ENCODE assay signal across 12 cellular contexts in the genomic region with DNA sequence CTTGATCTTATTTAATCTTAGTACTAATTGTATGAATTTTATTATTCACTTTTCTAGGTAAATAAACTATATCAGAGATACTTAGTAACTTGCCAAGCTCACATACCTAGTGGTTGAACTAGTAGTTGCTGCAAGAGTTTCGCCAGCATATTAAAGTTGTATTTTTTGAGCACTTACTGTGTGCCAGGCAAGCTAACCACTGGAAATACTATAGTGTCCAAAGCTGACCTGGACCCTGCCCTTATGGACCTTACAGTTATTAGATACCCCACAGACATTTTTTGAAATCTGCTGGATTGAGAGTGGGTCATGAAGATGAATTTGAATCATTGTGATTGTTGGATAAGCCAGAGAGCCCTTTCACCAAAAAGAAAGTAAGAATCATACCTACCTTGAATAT.
DNase-seq lines count a peak whose midpoint lies in the region; ATAC-seq, FAIRE-seq and TF ChIP-seq lines count a peak whose summit lies in the region.
"Had no signal": no experiment of that assay in that cellular context is flagged by ENCODE, and none has a peak within 500 bp of the region (broad histone marks: within the 10 kb centered on the region; RNA-seq: fewer than 3 reads in every experiment).

No MANE protein-coding gene starts in this region.

- H3K4me1 Mint-ChIP-seq in progenitor cell of endocrine pancreas (ENCODE audit: low read depth) = peaks cover 42% of the 10 kb centered on the region
- H3K4me1 Mint-ChIP-seq: stimulated activated naive CD8-positive, alpha-beta T cell treated with anti-CD3 and anti-CD28 coated beads, Interleukin-15, amount 100 ng/mL, for 72 hours had no signal

- CTCF ChIA-PET in A549 (lab: Yijun Ruan, JAX) = interaction anchor here (0.6 to 5.1 kb wide), 48 partner anchors 9 to 888 kb away, joined by 3 to 61 read pairs (median 4); no protein-coding TSS in a partner anchor

- H3K9ac ChIP-seq in fibroblast of lung (ENCODE audit: insufficient read depth, low read length) = no peak overlapping the region

- POLR2A ChIA-PET in A549 (lab: Yijun Ruan, JAX) = interaction anchor here (0.5 to 2.3 kb wide), 18 partner anchors 58 to 872 kb away, joined by 3 to 20 read pairs (median 4); partner anchors contain the start of gene ZFP36L1

- TF ChIP-seq POLR2A in A549 (IDR thresholded peaks at IDR 0.05; ENCODE audit: low read length) (no peak), upper lobe of left lung (IDR thresholded peaks at IDR 0.05) (no peak)

- peaks cover 4% of the 10 kb centered on the region for H3K9me3 ChIP-seq in A549
- H3K9me3 ChIP-seq in fibroblast of lung (ENCODE audit: control insufficient read depth, insufficient read depth, low read depth, low read length) = no peaks in the 10 kb centered on the region
- peaks cover 0 to 3% (median 0%) of the 10 kb centered on the region in 4 donors for H3K9me3 ChIP-seq in upper lobe of left lung

- H3K27ac ChIP-seq in A549 (peak overlapping the region; percentile 86 to 95), fibroblast of lung (ENCODE audit: insufficient read depth, low read length) (no peak overlapping the region), upper lobe of left lung (peak overlapping the region in 1 of 4 donors; percentile 17)

- peaks cover 10% of the 10 kb centered on the region for H3K36me3 Mint-ChIP-seq in progenitor cell of endocrine pancreas (ENCODE audit: insufficient read depth)
- H3K36me3 Mint-ChIP-seq: activated naive CD8-positive, alpha-beta T cell treated with anti-CD3 and anti-CD28 coated beads, Interleukin-2, amount 10 ng/mL, durations not matched to agents 7 days and 5 days had no signal

- H3K27me3 Mint-ChIP-seq in progenitor cell of endocrine pancreas = no peaks in the 10 kb centered on the region
- H3K27me3 Mint-ChIP-seq: activated naive CD8-positive, alpha-beta T cell treated with anti-CD3 and anti-CD28 coated beads, Interleukin-2, amount 10 ng/mL, durations not matched to agents 7 days and 5 days; dendritic cell treated with granulocyte-macrophage colony-stimulating factor and Interleukin-4, amounts not matched to agents 40 ng/mL and 50 ng/mL, for 4 days; stimulated activated naive CD8-positive, alpha-beta T cell treated with anti-CD3 and anti-CD28 coated beads, Interleukin-15, amount 100 ng/mL, for 72 hours had no signal

- H3K27me3 ChIP-seq in fibroblast of lung (ENCODE audit: control insufficient read depth, insufficient read depth, low read length) (no peaks in the 10 kb centered on the region), upper lobe of left lung (no peaks in the 10 kb centered on the region)

- H2AFZ ChIP-seq in fibroblast of lung (ENCODE audit: low read length) = no peak overlapping the region

- TF ChIP-seq RAD21 in A549 (conservative IDR thresholded peaks at IDR 0.05 in 1 of 2, IDR thresholded peaks at IDR 0.05 in 1 of 2) = peak in 1 of 2 experiments; percentile 6; a peak in 1 of 5 replicates

- peak overlapping the region; percentile 54 for H3K4me2 ChIP-seq in A549
- H3K4me2 ChIP-seq in fibroblast of lung (ENCODE audit: extremely low read depth, insufficient read depth, low read length) = peak overlapping the region; percentile 29

- H4K20me1 ChIP-seq in fibroblast of lung (ENCODE audit: control insufficient read depth, extremely low read depth, insufficient read depth, low read length) = no peaks in the 10 kb centered on the region

- H3K4me3 ChIP-seq in A549 (no peak overlapping the region), fibroblast of lung (replicated peaks in 1 of 4; ENCODE audit: control extremely low read depth in 1 of 4, insufficient read depth in 1 of 4, low read depth in 3 of 4, low read length in 4 of 4) (no peak overlapping the region), upper lobe of left lung (no peak overlapping the region)

- FAIRE-seq in A549 (lab: Jason Lieb, UNC) = no peak

- peak in 1 of 2 experiments; percentile 66; a peak in 4 of 6 replicates for ATAC-seq in A549
- no peak for ATAC-seq in GM18907 (IDR thresholded peaks at IDR 0.05; ENCODE audit: unreplicated experiment)
- no peak for ATAC-seq in upper lobe of left lung (ENCODE audit: low FRiP score in 2 of 2)
- no peak for ATAC-seq in HG03354 (IDR thresholded peaks at IDR 0.05; ENCODE audit: poor library complexity, severe bottlenecking, unreplicated experiment)

- H3K36me3 ChIP-seq in fibroblast of lung (ENCODE audit: control insufficient read depth, insufficient read depth, low read length) (no peaks in the 10 kb centered on the region), upper lobe of left lung (no peaks in the 10 kb centered on the region)

- H3K4me1 ChIP-seq in A549 = peaks cover 51% of the 10 kb centered on the region
- peaks cover 18% of the 10 kb centered on the region for H3K4me1 ChIP-seq in fibroblast of lung (ENCODE audit: control insufficient read depth, extremely low read depth, insufficient read depth, low read length)
- H3K4me1 ChIP-seq in upper lobe of left lung = peaks cover 26 to 42% (median 34%) of the 10 kb centered on the region in 4 donors

- no peak overlapping the region for H3K4me3 Mint-ChIP-seq in progenitor cell of endocrine pancreas (ENCODE audit: low read depth)
- H3K4me3 Mint-ChIP-seq: activated naive CD8-positive, alpha-beta T cell treated with anti-CD3 and anti-CD28 coated beads, Interleukin-2, amount 10 ng/mL, durations not matched to agents 7 days and 5 days; dendritic cell treated with granulocyte-macrophage colony-stimulating factor and Interleukin-4, amounts not matched to agents 40 ng/mL and 50 ng/mL, for 4 days; stimulated activated naive CD8-positive, alpha-beta T cell treated with anti-CD3 and anti-CD28 coated beads, Interleukin-15, amount 100 ng/mL, for 72 hours had no signal

- H3K79me2 ChIP-seq in fibroblast of lung (ENCODE audit: control insufficient read depth, insufficient read depth, low read length) = no peaks in the 10 kb centered on the region

- 42% methylated on average over 1 of the region's 1 CpG for WGBS in A549 (ENCODE audit: missing lambda C conversion rate)
- WGBS in upper lobe of left lung, 2 donors = 78 to 80% methylated on average over 1 of the region's 1 CpG

- no peak for TF ChIP-seq CTCF in A549 (IDR thresholded peaks at IDR 0.05)
- no peak for TF ChIP-seq CTCF in fibroblast of lung (conservative IDR thresholded peaks at IDR 0.05 in 1 of 2, IDR thresholded peaks at IDR 0.05 in 1 of 2; ENCODE audit: low read depth in 1 of 2, low read length in 2 of 2)
- no peak for TF ChIP-seq CTCF in progenitor cell of endocrine pancreas (IDR thresholded peaks at IDR 0.05; ENCODE audit: unreplicated experiment)
- no peak for TF ChIP-seq CTCF in upper lobe of left lung (IDR thresholded peaks at IDR 0.05)

- TF ChIP-seq EP300 in A549 (IDR thresholded peaks at IDR 0.05) = no peak
- no peak for TF ChIP-seq EP300 in upper lobe of left lung (IDR thresholded peaks at IDR 0.05)

- peak overlapping the region; percentile 74 for H3K27ac Mint-ChIP-seq in progenitor cell of endocrine pancreas
- H3K27ac Mint-ChIP-seq: activated naive CD8-positive, alpha-beta T cell treated with anti-CD3 and anti-CD28 coated beads, Interleukin-2, amount 10 ng/mL, durations not matched to agents 7 days and 5 days; dendritic cell treated with granulocyte-macrophage colony-stimulating factor and Interleukin-4, amounts not matched to agents 40 ng/mL and 50 ng/mL, for 4 days; stimulated activated naive CD8-positive, alpha-beta T cell treated with anti-CD3 and anti-CD28 coated beads, Interleukin-15, amount 100 ng/mL, for 72 hours had no signal

- DNase-seq in A549 (ENCODE audit: low read depth in 1 of 2, low spot score in 1 of 2) = peak in 1 of 2 experiments; percentile 48
- peak; percentile 7 for DNase-seq in RPMI7951 (ENCODE audit: low read depth)
- DNase-seq in fibroblast of lung (ENCODE audit: low read depth in 2 of 2) = peak in 1 of 2 donors; percentile 29
- no peak for DNase-seq in progenitor cell of endocrine pancreas (ENCODE audit: low spot score, unreplicated experiment)
- DNase-seq in HuH-7.5 (ENCODE audit: low spot score) = no peak
- no peak for DNase-seq in upper lobe of left lung
- DNase-seq: activated CD4-positive, CD25-positive, alpha-beta regulatory T cell treated with anti-CD3 and anti-CD28 coated beads, Interleukin-2, amount 50 U/mL, for 72 hours; activated naive CD8-positive, alpha-beta T cell treated with anti-CD3 and anti-CD28 coated beads, Interleukin-2, amount 10 ng/mL, durations not matched to agents 7 days and 5 days had no signal

- peaks cover 9% of the 10 kb centered on the region for H3K9me3 Mint-ChIP-seq in progenitor cell of endocrine pancreas (ENCODE audit: low read depth)
- H3K9me3 Mint-ChIP-seq: activated naive CD8-positive, alpha-beta T cell treated with anti-CD3 and anti-CD28 coated beads, Interleukin-2, amount 10 ng/mL, durations not matched to agents 7 days and 5 days; dendritic cell treated with granulocyte-macrophage colony-stimulating factor and Interleukin-4, amounts not matched to agents 40 ng/mL and 50 ng/mL, for 4 days; stimulated activated naive CD8-positive, alpha-beta T cell treated with anti-CD3 and anti-CD28 coated beads, Interleukin-15, amount 100 ng/mL, for 72 hours had no signal

TF ChIP-seq in A549, 52 proteins besides CTCF, POLR2A, EP300 and RAD21:
- TF ChIP-seq SREBF2 (IDR thresholded peaks at IDR 0.05) (no peak), HOXB13 (CRISPR knock-in tag; IDR thresholded peaks at IDR 0.05; ENCODE audit: low read depth) (peak; percentile 24; the same call in 1 of the 2 replicates), RARB (CRISPR knock-in tag; IDR thresholded peaks at IDR 0.05) (no peak), ATOH8 (CRISPR knock-in tag; IDR thresholded peaks at IDR 0.05; ENCODE audit: low read depth) (0 out of 2 replicates have a peak, but pooled peaks have one; percentile 39), NPAS2 (CRISPR knock-in tag; IDR thresholded peaks at IDR 0.05; ENCODE audit: borderline replicate concordance) (no peak), HOXB5 (CRISPR knock-in tag; IDR thresholded peaks at IDR 0.05) (peak; percentile 68; the same call in 1 of the 2 replicates), JUNB (IDR thresholded peaks at IDR 0.05) (no peak), FOSB (CRISPR knock-in tag; IDR thresholded peaks at IDR 0.05) (peak; percentile 37; the same call in 1 of the 2 replicates), EHF (CRISPR knock-in tag; IDR thresholded peaks at IDR 0.05) (no peak), HOXA7 (CRISPR knock-in tag; IDR thresholded peaks at IDR 0.05) (no peak)
